1 cellular context compared by ENCODE assay signal in genomic region chr14:71758198-71758955, GRCh38.
TF ChIP-seq lines count a peak whose summit lies in the region.

No MANE protein-coding gene starts in this region.

TF ChIP-seq in SK-N-SH treated with all-trans-retinoic acid at 6 μM for 48 hours, 23 proteins besides CTCF, POLR2A, EP300 and RAD21 (continued from another document):
- TF ChIP-seq POU6F1 (CRISPR knock-in tag; IDR thresholded peaks at IDR 0.05; ENCODE audit: borderline replicate concordance, low read depth) (no peak), CSDC2 (CRISPR knock-in tag; IDR thresholded peaks at IDR 0.05) (no peak)
